ENCODE assay signal across 24 cellular contexts in genomic region chr14:70770490-70770889, GRCh38.
"Had no signal": no experiment of that assay in that cellular context is flagged by ENCODE, and none has a peak within 500 bp of the region (broad histone marks: within the 10 kb centered on the region; RNA-seq: fewer than 3 reads in every experiment).

No MANE protein-coding gene starts in this region.

- H3K4me3 ChIP-seq: esophagus squamous epithelium, heart left ventricle, left lung, right lobe of liver, skin epidermis, stomach, suprapubic skin, tibial nerve, uterus had no signal

- H3K4me3 Mint-ChIP-seq: activated CD4-positive, alpha-beta T cell treated with anti-CD3 and anti-CD28 coated beads, Interleukin-2, amount 10 ng/mL, durations not matched to agents 7 days and 5 days; activated CD8-positive, alpha-beta memory T cell treated with anti-CD3 and anti-CD28 coated beads, Interleukin-2, amount 10 ng/mL, durations not matched to agents 7 days and 5 days; activated CD8-positive, alpha-beta T cell treated with anti-CD3 and anti-CD28 coated beads for 36 hours; activated naive CD8-positive, alpha-beta T cell treated with anti-CD3 and anti-CD28 coated beads, Interleukin-2, amount 50 U/mL, for 24 hours; dendritic cell treated with granulocyte-macrophage colony-stimulating factor and Interleukin-4, amounts not matched to agents 40 ng/mL and 50 ng/mL, for 4 days; nephron progenitor cell; stimulated activated effector memory CD8-positive, alpha-beta T cell treated with anti-CD3 and anti-CD28 coated beads, Interleukin-12 subunit alpha, Interleukin-12 subunit beta, amount 100 ng/mL, for 72 hours had no signal

- H3K27me3 ChIP-seq: esophagus squamous epithelium, heart left ventricle, left lung, right lobe of liver, stomach, suprapubic skin, tibial nerve, uterus had no signal

- H2AFZ ChIP-seq: parathyroid adenoma had no signal

- H3K9me3 Mint-ChIP-seq: activated CD4-positive, alpha-beta T cell treated with anti-CD3 and anti-CD28 coated beads, Interleukin-2, amount 10 ng/mL, durations not matched to agents 7 days and 5 days; activated CD8-positive, alpha-beta T cell treated with anti-CD3 and anti-CD28 coated beads for 36 hours; activated naive CD8-positive, alpha-beta T cell treated with anti-CD3 and anti-CD28 coated beads, Interleukin-2, amount 50 U/mL, for 24 hours; dendritic cell treated with granulocyte-macrophage colony-stimulating factor and Interleukin-4, amounts not matched to agents 40 ng/mL and 50 ng/mL, for 4 days; nephron progenitor cell; stimulated activated effector memory CD8-positive, alpha-beta T cell treated with anti-CD3 and anti-CD28 coated beads, Interleukin-12 subunit alpha, Interleukin-12 subunit beta, amount 100 ng/mL, for 72 hours had no signal

- H3K36me3 Mint-ChIP-seq: activated CD8-positive, alpha-beta memory T cell treated with anti-CD3 and anti-CD28 coated beads, Interleukin-2, amount 10 ng/mL, durations not matched to agents 7 days and 5 days; stimulated activated effector memory CD8-positive, alpha-beta T cell treated with anti-CD3 and anti-CD28 coated beads, Interleukin-12 subunit alpha, Interleukin-12 subunit beta, amount 100 ng/mL, for 72 hours had no signal

- H3K4me1 Mint-ChIP-seq: activated CD4-positive, alpha-beta T cell treated with anti-CD3 and anti-CD28 coated beads, Interleukin-2, amount 10 ng/mL, durations not matched to agents 7 days and 5 days; activated CD8-positive, alpha-beta memory T cell treated with anti-CD3 and anti-CD28 coated beads, Interleukin-2, amount 10 ng/mL, durations not matched to agents 7 days and 5 days; activated naive CD8-positive, alpha-beta T cell treated with anti-CD3 and anti-CD28 coated beads, Interleukin-2, amount 50 U/mL, for 24 hours; stimulated activated effector memory CD8-positive, alpha-beta T cell treated with anti-CD3 and anti-CD28 coated beads, Interleukin-12 subunit alpha, Interleukin-12 subunit beta, amount 100 ng/mL, for 72 hours had no signal

- H3K9me3 ChIP-seq: esophagus squamous epithelium, heart left ventricle, left lung, right lobe of liver, stomach, suprapubic skin, tibial nerve, uterus had no signal

- ATAC-seq: activated CD8-positive, alpha-beta memory T cell treated with anti-CD3 and anti-CD28 coated beads, Interleukin-2, amount 10 ng/mL, durations not matched to agents 7 days and 5 days; activated CD8-positive, alpha-beta T cell treated with anti-CD3 and anti-CD28 coated beads for 36 hours; activated naive CD8-positive, alpha-beta T cell treated with anti-CD3 and anti-CD28 coated beads, Interleukin-2, amount 50 U/mL, for 24 hours; heart left ventricle; left lung; stimulated activated effector memory CD8-positive, alpha-beta T cell treated with anti-CD3 and anti-CD28 coated beads, Interleukin-12 subunit alpha, Interleukin-12 subunit beta, amount 100 ng/mL, for 72 hours had no signal

- H3K36me3 ChIP-seq: esophagus squamous epithelium, heart left ventricle, left lung, right lobe of liver, stomach, suprapubic skin, tibial nerve, uterus had no signal

- H3K9ac ChIP-seq: parathyroid adenoma had no signal

- H3K27ac ChIP-seq: esophagus squamous epithelium, heart left ventricle, left lung, parathyroid adenoma, right lobe of liver, skin epidermis, stomach, suprapubic skin, tibial nerve, uterus had no signal

- H3K27ac Mint-ChIP-seq: activated CD4-positive, alpha-beta T cell treated with anti-CD3 and anti-CD28 coated beads, Interleukin-2, amount 10 ng/mL, durations not matched to agents 7 days and 5 days; activated CD8-positive, alpha-beta memory T cell treated with anti-CD3 and anti-CD28 coated beads, Interleukin-2, amount 10 ng/mL, durations not matched to agents 7 days and 5 days; activated CD8-positive, alpha-beta T cell treated with anti-CD3 and anti-CD28 coated beads for 36 hours; activated naive CD8-positive, alpha-beta T cell treated with anti-CD3 and anti-CD28 coated beads, Interleukin-2, amount 50 U/mL, for 24 hours; dendritic cell treated with granulocyte-macrophage colony-stimulating factor and Interleukin-4, amounts not matched to agents 40 ng/mL and 50 ng/mL, for 4 days; nephron progenitor cell; stimulated activated effector memory CD8-positive, alpha-beta T cell treated with anti-CD3 and anti-CD28 coated beads, Interleukin-12 subunit alpha, Interleukin-12 subunit beta, amount 100 ng/mL, for 72 hours had no signal

- H3K27me3 Mint-ChIP-seq: activated CD4-positive, alpha-beta T cell treated with anti-CD3 and anti-CD28 coated beads, Interleukin-2, amount 10 ng/mL, durations not matched to agents 7 days and 5 days; activated CD8-positive, alpha-beta memory T cell treated with anti-CD3 and anti-CD28 coated beads, Interleukin-2, amount 10 ng/mL, durations not matched to agents 7 days and 5 days; activated CD8-positive, alpha-beta T cell treated with anti-CD3 and anti-CD28 coated beads for 36 hours; activated naive CD8-positive, alpha-beta T cell treated with anti-CD3 and anti-CD28 coated beads, Interleukin-2, amount 50 U/mL, for 24 hours; dendritic cell treated with granulocyte-macrophage colony-stimulating factor and Interleukin-4, amounts not matched to agents 40 ng/mL and 50 ng/mL, for 4 days had no signal

- DNase-seq: activated CD4-positive, alpha-beta T cell treated with anti-CD3 and anti-CD28 coated beads, Interleukin-2, amount 10 ng/mL, durations not matched to agents 7 days and 5 days; activated CD4-positive, CD25-positive, alpha-beta regulatory T cell treated with anti-CD3 and anti-CD28 coated beads, Interleukin-2, amount 50 U/mL, for 72 hours; activated CD8-positive, alpha-beta memory T cell treated with anti-CD3 and anti-CD28 coated beads, Interleukin-2, amount 10 ng/mL, durations not matched to agents 7 days and 5 days; activated CD8-positive, alpha-beta T cell treated with anti-CD3 and anti-CD28 coated beads for 36 hours; activated effector memory CD4-positive, alpha-beta T cell treated with anti-CD3 and anti-CD28 coated beads, Interleukin-2, amount 50 U/mL, for 16 hours; activated naive CD4-positive, alpha-beta T cell treated with anti-CD3 and anti-CD28 coated beads, Interleukin-2, amount 50 U/mL, for 16 hours; activated naive CD8-positive, alpha-beta T cell treated with anti-CD3 and anti-CD28 coated beads, Interleukin-2, amount 50 U/mL, for 24 hours; activated T-cell treated with anti-CD3 and anti-CD28 coated beads for 4 hours; caudate nucleus; effector CD4-positive, alpha-beta T cell; esophagus squamous epithelium; heart left ventricle; left lung; nephron progenitor cell; right lobe of liver; stimulated activated CD4-positive, alpha-beta T cell treated with anti-CD3 and anti-CD28 coated beads, Interleukin-1b, Interleukin-23, amount 100 ng/mL, for 48 hours; stomach; uterus had no signal

- H3K4me1 ChIP-seq: heart left ventricle, left lung, stomach, suprapubic skin, tibial nerve, uterus had no signal
